Comparison of ENCODE assay signal across 8 cellular contexts in the genomic region with DNA sequence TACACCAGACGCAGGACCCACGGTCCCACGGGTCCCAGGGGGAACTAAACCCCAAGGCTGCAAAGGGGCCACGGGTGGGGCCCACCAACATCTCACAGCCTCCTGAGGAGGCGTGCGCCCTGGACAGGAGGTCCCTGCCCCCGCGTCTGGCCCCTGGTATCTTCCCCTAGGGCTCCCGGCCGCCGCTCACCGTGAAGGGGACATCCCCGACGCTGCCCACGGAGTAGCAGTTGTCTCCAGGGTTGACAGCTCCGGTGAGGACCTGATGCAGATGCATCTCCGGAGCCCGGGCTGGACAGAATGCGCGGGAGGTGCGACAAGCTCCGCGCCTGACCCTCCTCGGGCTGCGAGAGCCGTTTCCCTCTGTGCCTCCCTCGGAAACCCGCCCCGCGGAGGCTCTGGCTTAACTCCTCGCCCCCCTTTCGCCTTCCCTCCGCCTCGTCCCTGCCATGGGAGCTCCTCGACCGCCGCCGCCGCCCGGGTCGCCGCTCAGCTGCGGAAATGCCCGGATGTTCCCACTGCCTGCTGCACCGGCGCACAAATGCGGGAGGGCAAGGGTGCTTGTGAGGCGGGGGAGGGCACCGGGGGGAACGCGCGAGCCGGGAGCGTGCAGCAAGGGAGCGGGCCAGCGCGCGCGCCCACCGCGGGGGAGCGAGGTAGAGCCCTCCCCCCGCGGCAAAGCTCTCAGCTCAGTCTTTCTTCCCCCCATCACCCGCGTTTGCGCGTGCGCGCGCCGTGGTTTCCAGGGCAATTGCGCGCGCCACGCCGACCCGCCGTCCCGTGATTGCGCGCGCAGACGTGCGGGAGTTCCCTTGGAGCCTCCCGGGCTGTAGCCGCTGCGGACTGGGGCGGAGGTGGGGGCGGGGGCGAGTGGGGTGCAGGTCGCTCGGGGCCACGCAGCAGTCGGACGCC. TPM values are rescaled to one million over a fixed set of nuclear protein-coding genes. Genes with fewer than 3 reads are reported as not detected.
DNase-seq lines count a peak whose midpoint lies in the region; ATAC-seq and TF ChIP-seq lines count a peak whose summit lies in the region.

A gene with protein sequence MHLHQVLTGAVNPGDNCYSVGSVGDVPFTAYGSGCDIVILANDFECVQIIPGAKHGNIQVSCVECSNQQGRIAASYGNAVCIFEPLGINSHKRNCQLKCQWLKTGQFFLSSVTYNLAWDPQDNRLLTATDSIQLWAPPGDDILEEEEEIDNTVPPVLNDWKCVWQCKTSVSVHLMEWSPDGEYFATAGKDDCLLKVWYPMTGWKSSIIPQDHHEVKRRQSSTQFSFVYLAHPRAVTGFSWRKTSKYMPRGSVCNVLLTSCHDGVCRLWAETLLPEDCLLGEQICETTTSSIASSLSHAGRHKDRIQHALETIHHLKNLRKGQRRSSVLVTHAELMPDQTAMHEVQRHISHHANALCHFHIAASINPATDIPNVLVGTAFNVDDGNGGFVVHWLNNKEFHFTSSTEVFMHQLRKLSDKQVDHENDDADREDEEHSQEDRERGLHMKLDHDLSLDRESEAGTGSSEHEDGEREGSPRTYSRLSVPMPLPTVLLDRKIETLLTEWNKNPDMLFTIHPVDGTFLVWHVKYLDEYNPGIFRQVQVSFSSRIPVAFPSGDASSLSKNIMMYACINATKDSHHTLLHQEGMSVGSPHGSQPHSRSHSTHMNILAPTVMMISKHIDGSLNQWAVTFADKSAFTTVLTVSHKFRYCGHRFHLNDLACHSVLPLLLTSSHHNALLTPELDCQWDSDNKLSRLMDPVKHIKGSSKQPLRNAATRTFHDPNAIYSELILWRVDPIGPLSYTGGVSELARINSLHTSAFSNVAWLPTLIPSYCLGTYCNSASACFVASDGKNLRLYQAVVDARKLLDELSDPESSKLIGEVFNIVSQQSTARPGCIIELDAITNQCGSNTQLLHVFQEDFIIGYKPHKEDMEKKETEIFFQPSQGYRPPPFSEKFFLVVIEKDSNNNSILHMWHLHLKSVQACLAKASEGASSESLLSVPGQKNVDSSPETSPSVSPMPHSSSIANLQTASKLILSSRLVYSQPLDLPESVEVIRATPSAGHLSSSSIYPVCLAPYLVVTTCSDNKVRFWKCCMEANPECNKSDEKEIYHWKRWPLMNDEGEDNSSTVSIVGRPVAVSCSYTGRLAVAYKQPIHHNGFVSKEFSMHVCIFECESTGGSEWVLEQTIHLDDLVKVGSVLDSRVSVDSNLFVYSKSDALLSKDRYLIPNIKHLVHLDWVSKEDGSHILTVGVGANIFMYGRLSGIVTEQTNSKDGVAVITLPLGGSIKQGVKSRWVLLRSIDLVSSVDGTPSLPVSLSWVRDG (N-terminal part only) (minus strand): TSS at position 503 of the 912 bp plus-strand sequence. CDS start 226 bp downstream, at position 277.

- ATAC-seq in HG02610 (IDR thresholded peaks at IDR 0.05; ENCODE audit: unreplicated experiment) (peak; percentile 41), aorta (ENCODE audit: low FRiP score) (peak; percentile 91)

- H3K79me2 ChIP-seq in hepatocyte: peaks cover 38% of the 10 kb centered on the region

- H3K9me3 ChIP-seq in hepatocyte (ENCODE audit: low read depth) (no peaks in the 10 kb centered on the region), aorta (ENCODE audit: control insufficient read depth, low read length) (no peaks in the 10 kb centered on the region)

- TF ChIP-seq CTCF in GM06990 (IDR thresholded peaks at IDR 0.05; ENCODE audit: insufficient read depth, low read length, poor library complexity, severe bottlenecking): no peak
- no peak for TF ChIP-seq CTCF in astrocyte of the spinal cord (IDR thresholded peaks at IDR 0.05; ENCODE audit: low read depth, low read length)
- no peak for TF ChIP-seq CTCF in hepatocyte (IDR thresholded peaks at IDR 0.05; ENCODE audit: poor library complexity)

- H3K27ac ChIP-seq in hepatocyte (peak within 1 kb of the TSS; percentile 74), aorta (ENCODE audit: low read depth in 1 of 2, low read length in 2 of 2) (peak within 1 kb of the TSS in 1 of 2 donors; percentile 2)

- peak within 1 kb of the TSS; percentile 95 for H2AFZ ChIP-seq in hepatocyte

- in situ Hi-C loops in astrocyte of the spinal cord (cut with HindIII; ENCODE audit: low sequenced_read_pairs): no loop called here

- H3K4me2 ChIP-seq in hepatocyte: peak within 1 kb of the TSS; percentile 91

- intact Hi-C loops in aorta (cut with DNase I): no loop called here

- peak; percentile 93 for DNase-seq in GM06990 (ENCODE audit: extremely low read depth, insufficient read length)
- peak; percentile 90 for DNase-seq in NCI-H1436 (lab: John Stamatoyannopoulos, UW)
- peak; percentile 45 for DNase-seq in T-helper 22 cell (ENCODE audit: low read depth)
- DNase-seq in astrocyte of the spinal cord (ENCODE audit: low read depth, low spot score): peak; percentile 89
- DNase-seq in hepatocyte (ENCODE audit: low spot score): peak; percentile 94
- peak; percentile 31 for DNase-seq in renal cortical epithelial cell (ENCODE audit: low read depth)
- DNase-seq in aorta: peak; percentile 92 to 95

- WGBS in hepatocyte (ENCODE audit: low lambda C conversion rate, missing lambda C conversion rate): under 1% methylated on average over 38 of the region's 96 CpGs
- 0% methylated on average over 96 of the region's 96 CpGs for WGBS in aorta, 2 donors

- no peaks in the 10 kb centered on the region for H4K20me1 ChIP-seq in hepatocyte (ENCODE audit: insufficient read depth, poor library complexity, severe bottlenecking)

- H3K4me1 ChIP-seq in hepatocyte (ENCODE audit: insufficient read depth) (peaks cover 8% of the 10 kb centered on the region), aorta (ENCODE audit: control insufficient read depth in 1 of 2, insufficient read depth in 2 of 2, low read length in 2 of 2) (no peaks in the 10 kb centered on the region)

- peak within 1 kb of the TSS; percentile 73 for H3K4me3 ChIP-seq in GM06990 (replicated peaks; ENCODE audit: low read depth, low read length)
- H3K4me3 ChIP-seq in astrocyte of the spinal cord (ENCODE audit: low read depth, low read length): peak within 1 kb of the TSS; percentile 82
- peak within 1 kb of the TSS; percentile 93 for H3K4me3 ChIP-seq in hepatocyte
- H3K4me3 ChIP-seq in aorta (ENCODE audit: low read length in 2 of 2): peak within 1 kb of the TSS; percentile 43 to 58

- H3K9me2 ChIP-seq in hepatocyte (replicated peaks; ENCODE audit: insufficient read depth): no peaks in the 10 kb centered on the region

- H3K27me3 ChIP-seq in GM06990 (replicated peaks; ENCODE audit: control insufficient read depth, insufficient read depth, low read length) (no peaks in the 10 kb centered on the region), hepatocyte (no peaks in the 10 kb centered on the region), aorta (ENCODE audit: control insufficient read depth in 1 of 2, insufficient read depth in 2 of 2, low read length in 1 of 2) (no peaks in the 10 kb centered on the region)

- H3K36me3 ChIP-seq in GM06990 (ENCODE audit: control insufficient read depth, insufficient read depth, low read length): no peaks in the 10 kb centered on the region
- no peaks in the 10 kb centered on the region for H3K36me3 ChIP-seq in hepatocyte (replicated peaks; ENCODE audit: insufficient read depth, low read depth)
- no peaks in the 10 kb centered on the region for H3K36me3 ChIP-seq in aorta (ENCODE audit: control insufficient read depth in 1 of 2, insufficient read depth in 2 of 2, low read length in 1 of 2)

RNA-seq across cellular contexts. Expression of the gene that starts here (rescaled TPM):
- 30.8 and 31.4 TPM in 2 replicates for total RNA-seq in hepatocyte
- 7.8 and 10.5 TPM in 2 replicates for polyA plus RNA-seq in hepatocyte
- 13.9 and 25.9 TPM in 2 replicates for total RNA-seq in renal cortical epithelial cell
- total RNA-seq in aorta: 10 to 100 TPM; 23.3 to 52.5 TPM
- polyA plus RNA-seq in aorta: 10 to 100 TPM in 1 of 2 donors, 1 to 10 TPM in 1; 7.1 to 15.5 TPM

Comparison
In these comparisons a context has a peak if more than half of its experiments do, and no peak if none do; other contexts are left out.
1. DNase-seq: peak in every context shown above with its lines; median percentile 94 in hepatocyte; 94 in aorta; 93 in GM06990; 90 in NCI-H1436; 89 in astrocyte of the spinal cord; 45 in T-helper 22 cell; 31 in renal cortical epithelial cell.